8 cellular contexts compared by ENCODE assay signal in the genomic region with DNA sequence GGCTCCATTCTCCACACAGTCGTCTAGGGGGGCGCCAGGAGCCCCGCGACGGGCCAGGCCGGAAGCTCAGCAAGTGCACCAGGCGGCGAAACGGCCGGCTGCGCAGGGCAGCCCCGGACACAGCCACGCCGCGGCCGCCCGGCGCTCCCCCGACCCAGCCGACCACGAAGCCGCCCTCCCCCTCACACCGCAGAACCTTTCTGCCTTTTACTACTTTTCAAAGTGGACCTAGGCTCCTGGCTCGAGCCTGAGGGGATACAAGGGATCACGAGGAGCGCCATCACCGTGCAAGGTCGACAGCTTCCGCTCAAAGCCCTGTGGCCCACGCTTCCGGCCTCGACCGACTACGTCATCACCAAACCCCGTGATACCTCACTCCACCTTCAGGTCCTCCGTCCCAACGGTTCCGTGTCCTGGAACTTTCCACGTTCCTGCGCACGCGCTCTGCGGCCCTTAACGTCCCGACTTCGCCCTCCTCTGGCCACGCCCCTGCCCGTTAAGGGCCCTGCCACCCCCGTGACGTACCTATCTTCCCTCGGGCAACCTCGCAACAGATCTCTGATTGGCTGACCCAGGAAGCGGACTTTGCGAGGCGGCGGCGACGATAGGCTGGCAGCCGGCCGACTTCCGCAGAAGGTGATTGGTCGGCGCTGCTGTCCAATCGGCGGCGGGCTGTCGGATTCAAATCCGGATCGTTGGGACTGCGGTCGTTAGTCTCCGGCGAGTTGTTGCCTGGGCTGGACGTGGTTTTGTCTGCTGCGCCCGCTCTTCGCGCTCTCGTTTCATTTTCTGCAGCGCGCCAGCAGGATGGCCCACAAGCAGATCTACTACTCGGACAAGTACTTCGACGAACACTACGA. TPM values are rescaled to one million over a fixed set of nuclear protein-coding genes. Genes with fewer than 3 reads are reported as not detected.
A peak's percentile ranks its signal among the peaks of the same experiment; 100 is the strongest.
DNase-seq lines count a peak whose midpoint lies in the region; ATAC-seq and TF ChIP-seq lines count a peak whose summit lies in the region.

Gene CKS2 (plus strand): TSS at position 710 of the 860 bp plus-strand sequence. CDS start 98 bp downstream, at position 808.

- TF ChIP-seq EP300 in esophagus muscularis mucosa (IDR thresholded peaks at IDR 0.05) = no peak

- H3K9ac ChIP-seq in Karpas-422 (ENCODE audit: low read length) = peak within 1 kb of the TSS; percentile 93

- H3K4me3 ChIP-seq in Karpas-422 (ENCODE audit: low read length) = peak within 1 kb of the TSS; percentile 96
- H3K4me3 ChIP-seq in esophagus muscularis mucosa = peak within 1 kb of the TSS; percentile 77 to 92 (median 84)
- peak within 1 kb of the TSS; percentile 78 to 82 for H3K4me3 ChIP-seq in muscle layer of duodenum (ENCODE audit: low read depth in 1 of 2, low read length in 2 of 2)

- H3K27ac ChIP-seq in Karpas-422 (ENCODE audit: low read length) (peak within 1 kb of the TSS; percentile 100), esophagus muscularis mucosa (replicated peaks in 1 of 4) (peak within 1 kb of the TSS; percentile 98 to 100 (median 100)), muscle layer of duodenum (ENCODE audit: low read length) (peak within 1 kb of the TSS; percentile 98)

- no peak within 1 kb of the TSS for H2AFZ ChIP-seq in Karpas-422 (ENCODE audit: low read length)

- H3K4me1 ChIP-seq in Karpas-422 (ENCODE audit: low read length) = peaks cover 77% of the 10 kb centered on the region
- peaks cover 19 to 28% (median 27%) of the 10 kb centered on the region in 4 donors for H3K4me1 ChIP-seq in esophagus muscularis mucosa
- H3K4me1 ChIP-seq in muscle layer of duodenum (ENCODE audit: control insufficient read depth in 1 of 2, insufficient read depth in 2 of 2, low read length in 2 of 2) = peaks cover 0 to 9% of the 10 kb centered on the region in 2 donors

- H3K79me2 ChIP-seq in Karpas-422 (ENCODE audit: low read length) = peaks cover 87% of the 10 kb centered on the region

- peaks cover 38% of the 10 kb centered on the region for H4K20me1 ChIP-seq in Karpas-422 (ENCODE audit: insufficient read depth, low read depth, low read length)

- H3K9me2 ChIP-seq in Karpas-422 (replicated peaks; ENCODE audit: insufficient read depth, low read length) = no peaks in the 10 kb centered on the region

- intact Hi-C loops in esophagus muscularis mucosa (cut with DNase I) = no loop called here

- H3K27me3 ChIP-seq in Karpas-422 (ENCODE audit: low read length) = no peaks in the 10 kb centered on the region
- no peaks in the 10 kb centered on the region for H3K27me3 ChIP-seq in esophagus muscularis mucosa
- no peaks in the 10 kb centered on the region for H3K27me3 ChIP-seq in muscle layer of duodenum (ENCODE audit: low read depth, low read length)

- 0% methylated on average over 28 of the region's 85 CpGs for WGBS in esophagus muscularis mucosa

- DNase-seq in DMS79 treated with DMSO at 0.1 percent for 48 hours (lab: John Stamatoyannopoulos, UW) (peak; percentile 90), Karpas-422 (peak; percentile 100), RKO (ENCODE audit: low spot score) (peak; percentile 100), activated T-helper 1 cell treated with Interleukin-2 at 50 U/mL for 16 hours (ENCODE audit: low read depth) (peak; percentile 99), esophagus muscularis mucosa (ENCODE audit: extremely low spot score) (peak; percentile 100)
- DNase-seq in stimulated activated CD8-positive, alpha-beta memory T cell treated with anti-CD3 and anti-CD28 coated beads, Interleukin-7, amount 100 ng/mL, for 4 hours (ENCODE audit: low read depth in 2 of 2) = peak; percentile 100

- H3K36me3 ChIP-seq in Karpas-422 (ENCODE audit: insufficient read depth, low read length) = peaks cover 63% of the 10 kb centered on the region
- peaks cover 0 to 7% (median 0%) of the 10 kb centered on the region in 4 donors for H3K36me3 ChIP-seq in esophagus muscularis mucosa
- peaks cover 0 to 4% of the 10 kb centered on the region in 2 donors for H3K36me3 ChIP-seq in muscle layer of duodenum (ENCODE audit: control insufficient read depth in 1 of 2, insufficient read depth in 2 of 2, low read length in 2 of 2)

- ATAC-seq in GM21825 (IDR thresholded peaks at IDR 0.05; ENCODE audit: unreplicated experiment) = peak; percentile 90

- TF ChIP-seq CTCF in esophagus muscularis mucosa (IDR thresholded peaks at IDR 0.05) = peak in 1 of 3 experiments; percentile 45

- peak; percentile 93 for TF ChIP-seq POLR2A in esophagus muscularis mucosa (IDR thresholded peaks at IDR 0.05; ENCODE audit: low read depth)

- H3K9me3 ChIP-seq in Karpas-422 (ENCODE audit: low read length) (no peaks in the 10 kb centered on the region), esophagus muscularis mucosa (no peaks in the 10 kb centered on the region), muscle layer of duodenum (ENCODE audit: control insufficient read depth in 1 of 2, low read length in 2 of 2) (no peaks in the 10 kb centered on the region)

- H3K4me2 ChIP-seq in Karpas-422 (ENCODE audit: low read depth, low read length, poor library complexity, severe bottlenecking) = peak within 1 kb of the TSS; percentile 90

RNA-seq across cellular contexts. Expression of gene CKS2, which starts in this region (rescaled TPM):
- total RNA-seq in Karpas-422 (2014; rRNA removed; shearing (Covaris generic); ENCODE audit: low replicate concordance) = 150 and 319 TPM in 2 replicates
- total RNA-seq in esophagus muscularis mucosa = 10 to 100 TPM in 1 of 4 donors, 1 to 10 TPM in 3; 2.0 to 10.3 (median 6.0) TPM

Comparison
In these comparisons a context has a peak if more than half of its experiments do, and no peak if none do; other contexts are left out.
1. Peak in every context shown above with its lines: DNase-seq, ATAC-seq, H3K4me3 ChIP-seq and H3K27ac ChIP-seq.
2. RNA of gene CKS2 (total RNA-seq): 150 to 319 TPM in Karpas-422; 2.0 to 10.3 TPM in esophagus muscularis mucosa; every median in the first group is over 10 times any median in the second.